Comparison of ENCODE assay signal across 8 cellular contexts in genomic region chr10:30002438-30003266, GRCh38. TPM values are rescaled to one million over a fixed set of nuclear protein-coding genes. Genes with fewer than 3 reads are reported as not detected.
DNase-seq lines count a peak whose midpoint lies in the region; ATAC-seq and TF ChIP-seq lines count a peak whose summit lies in the region.

No MANE protein-coding gene starts in this region.

- intact Hi-C loops in activated T-helper 2 cell treated with anti-CD3 and anti-CD28 coated beads, Interferon-gamma antibody, Interleukin-2, Interleukin-4, amounts not matched to agents 10 μg/mL and 5 μg/mL and 100 μg/mL, durations not matched to agents 14 hours and 24 hours and 36 hours (cut with micrococcal nuclease), result loop anchor here (1.0 to 5.0 kb wide), 3 partner anchors 12 to 170 kb away; no protein-coding TSS in a partner anchor

- no CpG with 5 or more reads among the region's 16 CpGs for WGBS in trophoblast cell (ENCODE audit: extremely low coverage, insufficient coverage, insufficient read length)
- WGBS in tibial nerve, 2 donors, result 45 to 49% methylated on average over 14 to 16 of the region's 16 CpGs

- CTCF ChIA-PET in RWPE1 (lab: Yijun Ruan, JAX), result interaction anchor here (0.6 to 1.5 kb wide), 13 partner anchors 12 to 1443 kb away, joined by 3 to 4 read pairs (median 3); no protein-coding TSS in a partner anchor

- peaks cover 51% of the 10 kb centered on the region for H3K4me1 Mint-ChIP-seq in activated T-helper 2 cell treated with anti-CD3 and anti-CD28 coated beads, Interferon-gamma antibody, Interleukin-2, Interleukin-4, amounts not matched to agents 10 μg/mL and 5 μg/mL and 100 μg/mL, durations not matched to agents 14 hours and 24 hours and 36 hours (ENCODE audit: low read depth)

- H4K12ac ChIP-seq in trophoblast cell (ENCODE audit: low read depth, low read length), result no peak overlapping the region

- peak overlapping the region; percentile 31 for H3K27ac Mint-ChIP-seq in activated T-helper 2 cell treated with anti-CD3 and anti-CD28 coated beads, Interferon-gamma antibody, Interleukin-2, Interleukin-4, amounts not matched to agents 10 μg/mL and 5 μg/mL and 100 μg/mL, durations not matched to agents 14 hours and 24 hours and 36 hours

- no peak overlapping the region for H3K14ac ChIP-seq in trophoblast cell (ENCODE audit: low read length)

- H2AFZ ChIP-seq in trophoblast cell (ENCODE audit: insufficient read depth, low read length, poor library complexity), result no peak overlapping the region

- H3K4ac ChIP-seq in trophoblast cell (ENCODE audit: low read depth, low read length), result no peak overlapping the region

- peaks cover 6 to 9% of the 10 kb centered on the region in 2 experiments for H3K4me1 ChIP-seq in trophoblast cell (ENCODE audit: control insufficient read depth in 1 of 2, insufficient read depth in 2 of 2, low read length in 2 of 2)
- peaks cover 0 to 7% (median 0%) of the 10 kb centered on the region in 4 donors for H3K4me1 ChIP-seq in tibial nerve

- no peak overlapping the region for H4K91ac ChIP-seq in trophoblast cell (ENCODE audit: low read depth, low read length)

- no peaks in the 10 kb centered on the region for H3K36me3 ChIP-seq in GM06990 (ENCODE audit: control insufficient read depth, insufficient read depth, low read length)
- H3K36me3 ChIP-seq in trophoblast cell (ENCODE audit: control insufficient read depth in 1 of 2, insufficient read depth in 2 of 2, low read length in 2 of 2), result no peaks in the 10 kb centered on the region
- H3K36me3 ChIP-seq in tibial nerve, result no peaks in the 10 kb centered on the region

- H3K27ac ChIP-seq in RWPE1, result 0 out of 2 replicates have a peak overlapping the region, but pooled peaks have one; percentile 14
- no peak overlapping the region for H3K27ac ChIP-seq in trophoblast cell (ENCODE audit: low read depth, low read length)
- no peak overlapping the region for H3K27ac ChIP-seq in tibial nerve

- TF ChIP-seq CTCF in GM06990 (IDR thresholded peaks at IDR 0.05; ENCODE audit: insufficient read depth, low read length, poor library complexity, severe bottlenecking) (peak; percentile 97), RWPE1 (conservative IDR thresholded peaks at IDR 0.05; ENCODE audit: low read depth) (peak; percentile 90), tibial nerve (IDR thresholded peaks at IDR 0.05) (peak; percentile 43 to 66 (median 63))

- peaks cover 4% of the 10 kb centered on the region for H3K9me3 Mint-ChIP-seq in activated T-helper 2 cell treated with anti-CD3 and anti-CD28 coated beads, Interferon-gamma antibody, Interleukin-2, Interleukin-4, amounts not matched to agents 10 μg/mL and 5 μg/mL and 100 μg/mL, durations not matched to agents 14 hours and 24 hours and 36 hours

- no peaks in the 10 kb centered on the region for H3K36me3 Mint-ChIP-seq in activated T-helper 2 cell treated with anti-CD3 and anti-CD28 coated beads, Interferon-gamma antibody, Interleukin-2, Interleukin-4, amounts not matched to agents 10 μg/mL and 5 μg/mL and 100 μg/mL, durations not matched to agents 14 hours and 24 hours and 36 hours (ENCODE audit: low read depth)

- H2BK120ac ChIP-seq in trophoblast cell (ENCODE audit: insufficient read depth, low read length, poor library complexity), result no peak overlapping the region

- H2AK5ac ChIP-seq in trophoblast cell (ENCODE audit: low read length), result no peak overlapping the region

- POLR2A ChIA-PET in RWPE1 (lab: Yijun Ruan, JAX; ENCODE audit: low non-redundant PET), result no interaction called here

- TF ChIP-seq POLR2A in tibial nerve (IDR thresholded peaks at IDR 0.05), result no peak

- H4K8ac ChIP-seq in trophoblast cell (ENCODE audit: low read depth, low read length), result no peak overlapping the region

- H3K4me3 Mint-ChIP-seq in activated T-helper 2 cell treated with anti-CD3 and anti-CD28 coated beads, Interferon-gamma antibody, Interleukin-2, Interleukin-4, amounts not matched to agents 10 μg/mL and 5 μg/mL and 100 μg/mL, durations not matched to agents 14 hours and 24 hours and 36 hours (ENCODE audit: low read depth), result no peak overlapping the region

- H2BK5ac ChIP-seq in trophoblast cell (ENCODE audit: low read depth, low read length, poor library complexity), result no peak overlapping the region

- no peak for ATAC-seq in GM19452 (IDR thresholded peaks at IDR 0.05; ENCODE audit: unreplicated experiment)

- no peak overlapping the region for H3K23ac ChIP-seq in trophoblast cell (ENCODE audit: low read length)

- H3K4me3 ChIP-seq in GM06990 (replicated peaks; ENCODE audit: low read depth, low read length) (no peak overlapping the region), trophoblast cell (ENCODE audit: low read depth, low read length) (no peak overlapping the region), tibial nerve (no peak overlapping the region)

- DNase-seq in GM06990 (ENCODE audit: extremely low read depth, insufficient read length) (no peak), HT1080 (ENCODE audit: low read depth) (peak; percentile 72), RWPE1 (ENCODE audit: low spot score) (peak; percentile 76), germinal center (ENCODE audit: low spot score) (peak; percentile 60), trophoblast cell (peak; percentile 71 to 88), tibial nerve (ENCODE audit: low spot score in 2 of 2) (peak; percentile 43 to 75)
- DNase-seq in activated T-helper 2 cell treated with anti-CD3 and anti-CD28 coated beads, Interferon-gamma antibody, Interleukin-2, Interleukin-4, amounts not matched to agents 10 μg/mL and 5 μg/mL and 100 μg/mL, durations not matched to agents 14 hours and 24 hours and 36 hours (ENCODE audit: low spot score), result peak; percentile 54

- H3K9ac ChIP-seq in trophoblast cell (ENCODE audit: low read length), result no peak overlapping the region

- no peaks in the 10 kb centered on the region; the same call in 1 of the 2 replicates for H3K27me3 ChIP-seq in GM06990 (replicated peaks; ENCODE audit: control insufficient read depth, insufficient read depth, low read length)
- H3K27me3 ChIP-seq in trophoblast cell (ENCODE audit: insufficient read depth, low read length), result no peaks in the 10 kb centered on the region
- H3K27me3 ChIP-seq in tibial nerve, result no peaks in the 10 kb centered on the region

- TF ChIP-seq EP300 in tibial nerve (IDR thresholded peaks at IDR 0.05), result no peak

- no peaks in the 10 kb centered on the region for H3K79me1 ChIP-seq in trophoblast cell (ENCODE audit: low read length)

- H3K18ac ChIP-seq in trophoblast cell (ENCODE audit: low read length), result no peak overlapping the region

- H3K4me2 ChIP-seq in trophoblast cell (ENCODE audit: low read length), result no peak overlapping the region

- H3K9me3 ChIP-seq in trophoblast cell (ENCODE audit: insufficient read depth, low read depth, low read length), result no peaks in the 10 kb centered on the region
- H3K9me3 ChIP-seq in tibial nerve, result no peaks in the 10 kb centered on the region

- H3K79me2 ChIP-seq in trophoblast cell (ENCODE audit: control insufficient read depth, insufficient read depth, low read length, poor library complexity), result no peaks in the 10 kb centered on the region

- peaks cover 6% of the 10 kb centered on the region for H3K27me3 Mint-ChIP-seq in activated T-helper 2 cell treated with anti-CD3 and anti-CD28 coated beads, Interferon-gamma antibody, Interleukin-2, Interleukin-4, amounts not matched to agents 10 μg/mL and 5 μg/mL and 100 μg/mL, durations not matched to agents 14 hours and 24 hours and 36 hours (ENCODE audit: low read depth)

- H2BK12ac ChIP-seq in trophoblast cell (ENCODE audit: low read length), result no peak overlapping the region

RNA-seq across cellular contexts. Expression of gene JCAD, which starts 56.7 kb away (rescaled TPM):
- total RNA-seq in HT1080 (2014; rRNA removed; shearing (Covaris generic)), result 8.5 and 9.5 TPM in 2 replicates
- 8.3 and 9.8 TPM in 2 replicates for polyA plus RNA-seq in HT1080 (2015; cell fraction: cytosol; rRNA removed)
- 8.7 and 9.0 TPM in 2 replicates for polyA plus RNA-seq in HT1080 (2015; cell fraction: nucleus; rRNA removed)
- 3.4 and 3.7 TPM in 2 replicates for total RNA-seq in activated T-helper 2 cell treated with anti-CD3 and anti-CD28 coated beads, Interferon-gamma antibody, Interleukin-2, Interleukin-4, amounts not matched to agents 10 μg/mL and 5 μg/mL and 100 μg/mL, durations not matched to agents 14 hours and 24 hours and 36 hours
- polyA plus RNA-seq in trophoblast cell (2013), result 5.8 and 6.0 TPM in 2 replicates
- total RNA-seq in tibial nerve, result 10 to 100 TPM; 30.0 to 65.3 (median 44.2) TPM
